Comparison of ENCODE assay signal across 1 cellular context in the genomic region with DNA sequence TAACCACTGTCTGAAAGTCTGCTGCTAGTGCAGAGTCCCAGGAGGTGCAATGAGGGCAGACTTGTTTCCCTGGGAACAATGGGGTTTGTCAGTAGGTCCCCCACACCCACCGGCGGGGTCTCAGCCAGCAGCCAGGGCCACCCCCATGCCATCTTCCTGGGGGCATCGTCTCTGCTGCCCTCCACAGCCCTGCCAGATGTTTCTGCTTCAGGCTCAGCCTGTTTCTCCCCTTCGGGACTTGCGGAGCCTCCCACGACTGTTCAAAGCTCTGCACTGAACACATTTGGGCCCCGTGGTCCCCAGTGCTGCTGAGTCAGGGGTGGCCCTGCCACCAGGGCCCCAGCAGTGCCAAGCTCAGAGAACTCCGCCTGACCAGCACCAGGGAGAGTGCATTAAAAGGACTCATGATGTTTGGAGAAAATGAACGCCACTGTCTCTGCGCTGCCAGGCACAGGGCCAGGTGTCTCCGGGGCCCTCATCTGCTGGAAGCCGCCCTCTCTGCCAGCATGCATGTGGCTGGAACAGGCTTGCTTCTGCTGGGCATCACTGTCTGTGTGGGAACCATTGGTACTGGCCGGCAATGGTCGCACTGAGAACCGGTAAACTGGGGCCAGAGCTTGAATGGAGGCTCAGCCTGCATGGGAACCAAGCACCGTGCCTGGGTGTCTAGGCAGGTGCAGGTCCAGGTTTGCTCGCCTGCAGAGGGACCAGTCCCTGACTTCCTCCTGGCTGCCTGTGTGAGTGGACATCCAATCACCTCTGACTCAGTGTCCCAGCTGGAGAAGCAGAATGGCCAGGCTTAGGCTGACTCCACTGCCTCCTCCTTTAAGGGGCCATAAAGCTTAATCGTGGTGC.
TF ChIP-seq lines count a peak whose summit lies in the region.

No MANE protein-coding gene starts in this region.

TF ChIP-seq in H1, 55 proteins besides CTCF, POLR2A, EP300 and RAD21:
- TF ChIP-seq GABPA (IDR thresholded peaks at IDR 0.05; ENCODE audit: borderline replicate concordance, insufficient read depth, low read length) (no peak), TBP (IDR thresholded peaks at IDR 0.05; ENCODE audit: low read depth, low read length) (no peak), RNF2 (IDR thresholded peaks at IDR 0.05; ENCODE audit: borderline replicate concordance, low read depth, low read length, missing control alignments, poor library complexity, severe bottlenecking) (no peak), NANOG (IDR thresholded peaks at IDR 0.05; ENCODE audit: insufficient read depth, low read depth, low read length, poor library complexity, severe bottlenecking) (no peak)
